In genomic region chr1:204043680-204044079, GRCh38 we compare ENCODE assay signal across 31 cellular contexts.
"Had no signal": no experiment of that assay in that cellular context is flagged by ENCODE, and none has a peak within 500 bp of the region (broad histone marks: within the 10 kb centered on the region; RNA-seq: fewer than 3 reads in every experiment).

No MANE protein-coding gene starts in this region.

- H3K36me3 ChIP-seq: lower lobe of right lung, pancreas, prostate gland, right lobe of liver, stomach, thyroid gland, transverse colon, upper lobe of left lung had no signal

- H3K27me3 ChIP-seq: pancreas, right lobe of liver, stomach, testis, thyroid gland, transverse colon, upper lobe of left lung had no signal

- H3K4me3 ChIP-seq: lower lobe of right lung, pancreas, prostate gland, right lobe of liver, smooth muscle cell, stomach, testis, thyroid gland, transverse colon, upper lobe of left lung had no signal

- DNase-seq: glutamatergic neuron; hippocampal formation; immature natural killer cell; kidney; left ventricle myocardium superior; lower lobe of right lung; mammary epithelial cell; mesenchymal stem cell; naive B cell; natural killer cell; nephron progenitor cell; nucleus accumbens; pancreas; retina; right lobe of liver; stimulated activated CD4-positive, alpha-beta T cell treated with anti-CD3 and anti-CD28 coated beads, Interleukin-1b, Interleukin-23, amount 100 ng/mL, for 48 hours; stimulated activated CD4-positive, alpha-beta T cell treated with anti-CD3 and anti-CD28 coated beads, Interleukin-2, amount 100 ng/mL, for 48 hours; stimulated activated CD4-positive, alpha-beta T cell treated with anti-CD3 and anti-CD28 coated beads, Interleukin-4, amount 100 ng/mL, for 4 hours; stimulated activated CD8-positive, alpha-beta memory T cell treated with anti-CD3 and anti-CD28 coated beads, Interleukin-4, amount 100 ng/mL, for 48 hours; stimulated activated naive B cell treated with anti-CD40 and anti-IgM and Interleukin-4, amounts not matched to agents 10 μg/mL and 1 μg/mL and 100 μg/mL, for 72 hours; stimulated activated naive CD8-positive, alpha-beta T cell treated with anti-CD3 and anti-CD28 coated beads, Interleukin-15, Interleukin-2, amounts not matched to agents 100 U/mL and 50 U/mL, for 24 hours; stomach; testis; thyroid gland; transverse colon; upper lobe of left lung had no signal

- H3K4me2 ChIP-seq: smooth muscle cell had no signal

- H3K4me3 Mint-ChIP-seq: immature natural killer cell; mesothelial cell of epicardium; naive B cell; natural killer cell; nephron progenitor cell; stimulated activated naive B cell treated with anti-CD40 and anti-IgM and Interleukin-4, amounts not matched to agents 10 μg/mL and 1 μg/mL and 100 μg/mL, for 72 hours had no signal

- H3K9me3 ChIP-seq: lower lobe of right lung, pancreas, prostate gland, right lobe of liver, stomach, testis, thyroid gland, transverse colon, upper lobe of left lung had no signal

- H3K36me3 Mint-ChIP-seq: mesothelial cell of epicardium; naive B cell; natural killer cell; stimulated activated naive B cell treated with anti-CD40 and anti-IgM and Interleukin-4, amounts not matched to agents 10 μg/mL and 1 μg/mL and 100 μg/mL, for 72 hours had no signal

- H3K9me3 Mint-ChIP-seq: immature natural killer cell, mesothelial cell of epicardium, natural killer cell had no signal

- H3K27ac ChIP-seq: lower lobe of right lung, pancreas, prostate gland, right lobe of liver, stomach, testis, thyroid gland, transverse colon, upper lobe of left lung had no signal

- ATAC-seq: left ventricle myocardium superior; lower lobe of right lung; natural killer cell; pancreas; right lobe of liver; stimulated activated naive B cell treated with anti-CD40 and anti-IgM and Interleukin-4, amounts not matched to agents 10 μg/mL and 1 μg/mL and 100 μg/mL, for 72 hours; stimulated activated naive CD8-positive, alpha-beta T cell treated with anti-CD3 and anti-CD28 coated beads, Interleukin-15, Interleukin-2, amounts not matched to agents 100 U/mL and 50 U/mL, for 24 hours had no signal

- H3K4me1 Mint-ChIP-seq: immature natural killer cell; naive B cell; natural killer cell; stimulated activated naive B cell treated with anti-CD40 and anti-IgM and Interleukin-4, amounts not matched to agents 10 μg/mL and 1 μg/mL and 100 μg/mL, for 72 hours had no signal

- FAIRE-seq: islet of Langerhans, kidney, pancreas, urothelium cell line had no signal

- H3K4me1 ChIP-seq: lower lobe of right lung, pancreas, prostate gland, right lobe of liver had no signal

- H3K27ac Mint-ChIP-seq: immature natural killer cell; mesothelial cell of epicardium; natural killer cell; stimulated activated naive B cell treated with anti-CD40 and anti-IgM and Interleukin-4, amounts not matched to agents 10 μg/mL and 1 μg/mL and 100 μg/mL, for 72 hours had no signal
